In genomic region chr3:28150465-28151206, GRCh38 we compare ENCODE assay signal across 22 cellular contexts.
A peak's percentile ranks its signal among the peaks of the same experiment; 100 is the strongest.
DNase-seq lines count a peak whose midpoint lies in the region; ATAC-seq, FAIRE-seq and TF ChIP-seq lines count a peak whose summit lies in the region.
"Had no signal": no experiment of that assay in that cellular context is flagged by ENCODE, and none has a peak within 500 bp of the region (broad histone marks: within the 10 kb centered on the region; RNA-seq: fewer than 3 reads in every experiment).

No MANE protein-coding gene starts in this region.

- H3K9me3 ChIP-seq in kidney (ENCODE audit: control insufficient read depth in 1 of 2, low read length in 2 of 2) (no peaks in the 10 kb centered on the region), aorta (ENCODE audit: control insufficient read depth, low read length) (peaks cover 3% of the 10 kb centered on the region)
- H3K9me3 ChIP-seq: thyroid gland had no signal

- no peaks in the 10 kb centered on the region for H3K36me3 ChIP-seq in kidney (ENCODE audit: control insufficient read depth in 1 of 2, insufficient read depth in 2 of 2, low read length in 2 of 2)
- no peaks in the 10 kb centered on the region for H3K36me3 ChIP-seq in aorta (ENCODE audit: control insufficient read depth in 1 of 2, insufficient read depth in 2 of 2, low read length in 1 of 2)
- H3K36me3 ChIP-seq: BLaER1, thyroid gland had no signal

- H3K4me1 ChIP-seq in kidney (ENCODE audit: control insufficient read depth in 1 of 2, insufficient read depth in 1 of 2, low read depth in 1 of 2, low read length in 2 of 2), result no peaks in the 10 kb centered on the region
- no peaks in the 10 kb centered on the region for H3K4me1 ChIP-seq in aorta (ENCODE audit: control insufficient read depth in 1 of 2, insufficient read depth in 2 of 2, low read length in 2 of 2)
- H3K4me1 ChIP-seq: thyroid gland had no signal

- H3K9me3 Mint-ChIP-seq in stimulated activated naive B cell treated with anti-CD40 and anti-IgM and Interleukin-4, amounts not matched to agents 10 μg/mL and 1 μg/mL and 100 μg/mL, for 72 hours, result peaks cover 0 to 1% of the 10 kb centered on the region in 2 donors
- H3K9me3 Mint-ChIP-seq: central memory CD8-positive, alpha-beta T cell had no signal

- DNase-seq in NCI-H82 (lab: John Stamatoyannopoulos, UW) (peak; percentile 17), NCI-H82 treated with DMSO at 0.1 percent for 48 hours (lab: John Stamatoyannopoulos, UW; ENCODE audit: unreplicated experiment) (no peak), fibroblast of gingiva (ENCODE audit: low read depth) (peak; percentile 69), kidney (no peak), aorta (no peak), NCI-H1436 (lab: John Stamatoyannopoulos, UW) (no peak)
- no peak for DNase-seq in stimulated activated naive B cell treated with anti-CD40 and anti-IgM and Interleukin-4, amounts not matched to agents 10 μg/mL and 1 μg/mL and 100 μg/mL, for 72 hours
- DNase-seq: 8988T; activated CD4-positive, alpha-beta T cell treated with anti-CD3 and anti-CD28 coated beads, Interleukin-2, amount 10 ng/mL, durations not matched to agents 24 days and 14 days; activated CD8-positive, alpha-beta memory T cell treated with anti-CD3 and anti-CD28 coated beads, Interleukin-2, amount 50 U/mL, for 4 hours; amygdala; Kasumi-1; NCI-H1105; NCI-H510A; nucleus accumbens; stimulated activated naive CD4-positive, alpha-beta T cell; T-cell; thyroid gland had no signal

- H3K36me3 Mint-ChIP-seq in stimulated activated naive B cell treated with anti-CD40 and anti-IgM and Interleukin-4, amounts not matched to agents 10 μg/mL and 1 μg/mL and 100 μg/mL, for 72 hours, result no peaks in the 10 kb centered on the region
- H3K36me3 Mint-ChIP-seq: T-cell had no signal

- H3K4me1 Mint-ChIP-seq in stimulated activated naive B cell treated with anti-CD40 and anti-IgM and Interleukin-4, amounts not matched to agents 10 μg/mL and 1 μg/mL and 100 μg/mL, for 72 hours, result no peaks in the 10 kb centered on the region

- H3K4me3 Mint-ChIP-seq in stimulated activated naive B cell treated with anti-CD40 and anti-IgM and Interleukin-4, amounts not matched to agents 10 μg/mL and 1 μg/mL and 100 μg/mL, for 72 hours, result no peak overlapping the region
- H3K4me3 Mint-ChIP-seq: activated CD4-positive, alpha-beta T cell treated with anti-CD3 and anti-CD28 coated beads, Interleukin-2, amount 10 ng/mL, durations not matched to agents 24 days and 14 days; central memory CD8-positive, alpha-beta T cell had no signal

- no peaks in the 10 kb centered on the region for H3K27me3 ChIP-seq in aorta (ENCODE audit: control insufficient read depth in 1 of 2, insufficient read depth in 2 of 2, low read length in 1 of 2)
- H3K27me3 ChIP-seq: BLaER1, thyroid gland had no signal

- H3K4me3 ChIP-seq in kidney (ENCODE audit: low read length in 2 of 2) (no peak overlapping the region), aorta (ENCODE audit: low read length in 2 of 2) (no peak overlapping the region)
- H3K4me3 ChIP-seq: BLaER1, thyroid gland had no signal

- peak; percentile 76 for FAIRE-seq in kidney (lab: Jason Lieb, UNC)
- FAIRE-seq: H54 had no signal

- no peak overlapping the region for H3K9ac ChIP-seq in kidney (ENCODE audit: low read length in 2 of 2)
- H3K9ac ChIP-seq: BLaER1 had no signal

- no peaks in the 10 kb centered on the region for H3K27me3 Mint-ChIP-seq in stimulated activated naive B cell treated with anti-CD40 and anti-IgM and Interleukin-4, amounts not matched to agents 10 μg/mL and 1 μg/mL and 100 μg/mL, for 72 hours
- H3K27me3 Mint-ChIP-seq: central memory CD8-positive, alpha-beta T cell had no signal

- TF ChIP-seq CTCF in kidney (IDR thresholded peaks at IDR 0.05; ENCODE audit: borderline replicate concordance, extremely low read depth, insufficient read depth), result no peak

- no peak overlapping the region for H3K27ac Mint-ChIP-seq in stimulated activated naive B cell treated with anti-CD40 and anti-IgM and Interleukin-4, amounts not matched to agents 10 μg/mL and 1 μg/mL and 100 μg/mL, for 72 hours
- H3K27ac Mint-ChIP-seq: activated CD4-positive, alpha-beta T cell treated with anti-CD3 and anti-CD28 coated beads, Interleukin-2, amount 10 ng/mL, durations not matched to agents 24 days and 14 days had no signal

- intact Hi-C loops in kidney (cut with DNase I) (no loop called here), aorta (cut with DNase I) (no loop called here)

- H3K27ac ChIP-seq in kidney (ENCODE audit: low read depth in 2 of 2, low read length in 2 of 2) (no peak overlapping the region), aorta (ENCODE audit: low read depth in 1 of 2, low read length in 2 of 2) (no peak overlapping the region)
- H3K27ac ChIP-seq: BLaER1, thyroid gland had no signal

- ATAC-seq in aorta (ENCODE audit: low FRiP score) (peak; percentile 53), GM18870 (IDR thresholded peaks at IDR 0.05; ENCODE audit: unreplicated experiment) (no peak)
- ATAC-seq in stimulated activated naive B cell treated with anti-CD40 and anti-IgM and Interleukin-4, amounts not matched to agents 10 μg/mL and 1 μg/mL and 100 μg/mL, for 72 hours (replicated peaks), result no peak
- ATAC-seq: T-cell had no signal

Comparison
In these comparisons a context has a peak if more than half of its experiments do, and no peak if none do; other contexts are left out.
1. DNase-seq: peak in NCI-H82 (single experiment) and fibroblast of gingiva (single experiment); none in NCI-H82 treated with DMSO at 0.1 percent for 48 hours (single experiment), kidney (single experiment), aorta (0 of 2), NCI-H1436 (single experiment) and stimulated activated naive B cell treated with anti-CD40 and anti-IgM and Interleukin-4, amounts not matched to agents 10 μg/mL and 1 μg/mL and 100 μg/mL, for 72 hours (single experiment).